19 cellular contexts compared by ENCODE assay signal in genomic region chr3:72279068-72279598, GRCh38.
"Had no signal": no experiment of that assay in that cellular context is flagged by ENCODE, and none has a peak within 500 bp of the region (broad histone marks: within the 10 kb centered on the region; RNA-seq: fewer than 3 reads in every experiment).

No MANE protein-coding gene starts in this region.

- H3K9ac ChIP-seq: SK-N-SH had no signal

- H3K36me3 Mint-ChIP-seq: activated naive CD8-positive, alpha-beta T cell treated with anti-CD3 and anti-CD28 coated beads for 36 hours; type B pancreatic cell; WTC11 had no signal

- H3K27ac ChIP-seq: heart right ventricle, lower lobe of right lung, psoas muscle, right lobe of liver, suprapubic skin had no signal

- H3K27me3 ChIP-seq: esophagus muscularis mucosa, heart right ventricle, right lobe of liver, suprapubic skin had no signal

- H3K4me3 Mint-ChIP-seq: activated CD4-positive, alpha-beta T cell treated with anti-CD3 and anti-CD28 coated beads for 36 hours; activated naive CD8-positive, alpha-beta T cell treated with anti-CD3 and anti-CD28 coated beads for 36 hours; dendritic cell treated with granulocyte-macrophage colony-stimulating factor and Interleukin-4, amounts not matched to agents 40 ng/mL and 50 ng/mL, for 4 days; neural crest cell; T-helper 2 cell treated with Interferon-gamma antibody and Interleukin-4, amounts not matched to agents 5 μg/mL and 100 μg/mL, for 36 hours; type B pancreatic cell; WTC11 had no signal

- H3K27ac Mint-ChIP-seq: activated CD4-positive, alpha-beta T cell treated with anti-CD3 and anti-CD28 coated beads for 36 hours; activated naive CD8-positive, alpha-beta T cell treated with anti-CD3 and anti-CD28 coated beads for 36 hours; dendritic cell treated with granulocyte-macrophage colony-stimulating factor and Interleukin-4, amounts not matched to agents 40 ng/mL and 50 ng/mL, for 4 days; T-helper 2 cell treated with Interferon-gamma antibody and Interleukin-4, amounts not matched to agents 5 μg/mL and 100 μg/mL, for 36 hours; type B pancreatic cell; WTC11 had no signal

- DNase-seq: activated CD4-positive, alpha-beta T cell treated with anti-CD3 and anti-CD28 coated beads for 36 hours; activated CD4-positive, alpha-beta T cell treated with anti-CD3 and anti-CD28 coated beads, Interleukin-2, amount 50 U/mL, for 48 hours; activated naive CD8-positive, alpha-beta T cell treated with anti-CD3 and anti-CD28 coated beads for 36 hours; amniotic stem cell; effector CD8-positive, alpha-beta T cell; heart right ventricle; lower lobe of right lung; psoas muscle; right lobe of liver; SK-N-SH; stimulated activated CD8-positive, alpha-beta memory T cell treated with anti-CD3 and anti-CD28 coated beads, Interleukin-4, amount 100 ng/mL, for 48 hours; stimulated activated naive CD4-positive, alpha-beta T cell treated with Interleukin-2 at 50 U/mL for 16 hours had no signal

- H3K36me3 ChIP-seq: esophagus muscularis mucosa, heart right ventricle, lower lobe of right lung, right lobe of liver, suprapubic skin had no signal

- H3K4me3 ChIP-seq: esophagus muscularis mucosa, heart right ventricle, lower lobe of right lung, psoas muscle, right lobe of liver, suprapubic skin had no signal

- H3K9me3 ChIP-seq: psoas muscle, right lobe of liver, SK-N-SH, suprapubic skin had no signal

- H3K9me2 ChIP-seq: SK-N-SH had no signal

- H3K4me2 ChIP-seq: SK-N-SH had no signal

- H3K9me3 Mint-ChIP-seq: neural crest cell, type B pancreatic cell had no signal

- H3K4me1 ChIP-seq: psoas muscle had no signal

- ATAC-seq: activated CD4-positive, alpha-beta T cell treated with anti-CD3 and anti-CD28 coated beads for 36 hours; lower lobe of right lung; right lobe of liver had no signal
